ENCODE assay signal across 20 cellular contexts in genomic region chr9:5784526-5785315, GRCh38. TPM values are rescaled to one million over a fixed set of nuclear protein-coding genes. Genes with fewer than 3 reads are reported as not detected.
A peak's percentile ranks its signal among the peaks of the same experiment; 100 is the strongest.
DNase-seq lines count a peak whose midpoint lies in the region; ATAC-seq and TF ChIP-seq lines count a peak whose summit lies in the region.
"Had no signal": no experiment of that assay in that cellular context is flagged by ENCODE, and none has a peak within 500 bp of the region (broad histone marks: within the 10 kb centered on the region; RNA-seq: fewer than 3 reads in every experiment).

No MANE protein-coding gene starts in this region.

- no TSS peak for BruUV-seq in IMR-90 (replicated peaks; lab: Mats Ljungman, UMichigan)

- H4K5ac ChIP-seq in IMR-90 (ENCODE audit: low read depth, low read length), result no peak overlapping the region

- no peak overlapping the region for H3K4ac ChIP-seq in IMR-90 (ENCODE audit: low read depth, low read length)

- no peaks in the 10 kb centered on the region for H3K27me3 Mint-ChIP-seq in activated T-cell treated with anti-CD3 and anti-CD28 coated beads, Interleukin-2, amount 50 U/mL, for 72 hours (ENCODE audit: low read depth)
- H3K27me3 Mint-ChIP-seq in activated T-cell treated with anti-CD3 and anti-CD28 coated beads, Interleukin-2, amount 50 U/mL, for 24 hours, result no peaks in the 10 kb centered on the region
- H3K27me3 Mint-ChIP-seq in naive thymus-derived CD8-positive, alpha-beta T cell, result no peaks in the 10 kb centered on the region
- no peaks in the 10 kb centered on the region for H3K27me3 Mint-ChIP-seq in stimulated activated naive B cell treated with anti-CD40 and anti-IgM and Interleukin-4, amounts not matched to agents 10 μg/mL and 1 μg/mL and 100 μg/mL, for 72 hours
- H3K27me3 Mint-ChIP-seq: activated CD4-positive, alpha-beta T cell treated with anti-CD3 and anti-CD28 coated beads, Interleukin-2, amount 10 ng/mL, durations not matched to agents 7 days and 5 days had no signal

- no peak overlapping the region for H2AFZ ChIP-seq in IMR-90 (replicated peaks; ENCODE audit: low read length, poor library complexity)

- no peak overlapping the region for H2BK5ac ChIP-seq in IMR-90 (ENCODE audit: low read depth, low read length, poor library complexity, severe bottlenecking)

- H2BK120ac ChIP-seq in IMR-90 (ENCODE audit: low read depth, low read length), result no peak overlapping the region

- H4K91ac ChIP-seq in IMR-90 (ENCODE audit: insufficient read depth, low read depth, low read length), result no peak overlapping the region

- H3K4me1 ChIP-seq in IMR-90 (ENCODE audit: control insufficient read depth, insufficient read depth, low read length), result peaks cover 9% of the 10 kb centered on the region

- no peak overlapping the region for H3K4me3 Mint-ChIP-seq in activated T-cell treated with anti-CD3 and anti-CD28 coated beads, Interleukin-2, amount 50 U/mL, for 72 hours
- no peak overlapping the region for H3K4me3 Mint-ChIP-seq in activated T-cell treated with anti-CD3 and anti-CD28 coated beads, Interleukin-2, amount 50 U/mL, for 24 hours
- no peak overlapping the region for H3K4me3 Mint-ChIP-seq in naive thymus-derived CD8-positive, alpha-beta T cell
- no peak overlapping the region for H3K4me3 Mint-ChIP-seq in stimulated activated naive B cell treated with anti-CD40 and anti-IgM and Interleukin-4, amounts not matched to agents 10 μg/mL and 1 μg/mL and 100 μg/mL, for 72 hours
- H3K4me3 Mint-ChIP-seq: activated CD4-positive, alpha-beta T cell treated with anti-CD3 and anti-CD28 coated beads, Interleukin-2, amount 10 ng/mL, durations not matched to agents 7 days and 5 days; T-helper 1 cell treated with Interleukin-12 subunit alpha and Interleukin-12 subunit beta and Interleukin-4 antibody, amounts not matched to agents 30 μg/mL and 1 μg/mL, for 36 hours had no signal

- no peak for TF ChIP-seq RAD21 in IMR-90 (IDR thresholded peaks at IDR 0.05; ENCODE audit: low read length)

- no peak for TF ChIP-seq POLR2A in IMR-90 (IDR thresholded peaks at IDR 0.05; ENCODE audit: low read depth, low read length)

- no peaks in the 10 kb centered on the region; the same call in 1 of the 2 replicates for H4K20me1 ChIP-seq in IMR-90 (ENCODE audit: insufficient read depth, low read length)
- H4K20me1 ChIP-seq: BLaER1 had no signal

- H3K23ac ChIP-seq in IMR-90 (ENCODE audit: low read depth, low read length), result no peak overlapping the region

- no peaks in the 10 kb centered on the region for H3K27me3 ChIP-seq in IMR-90 (ENCODE audit: control insufficient read depth, insufficient read depth, low read length)
- H3K27me3 ChIP-seq: BLaER1, cardiac muscle cell, neutrophil had no signal

- DNase-seq in activated T-cell treated with anti-CD3 and anti-CD28 coated beads, Interleukin-2, amount 50 U/mL, for 72 hours, result no peak
- DNase-seq in activated T-cell treated with anti-CD3 and anti-CD28 coated beads, Interleukin-2, amount 50 U/mL, for 24 hours, result no peak
- no peak for DNase-seq in IMR-90
- DNase-seq in choroid plexus epithelial cell (ENCODE audit: low read depth), result peak; percentile 53
- no peak for DNase-seq in naive thymus-derived CD8-positive, alpha-beta T cell
- no peak for DNase-seq in effector CD8-positive, alpha-beta T cell (lab: John Stamatoyannopoulos, UW)
- DNase-seq in stimulated activated naive B cell treated with anti-CD40 and anti-IgM and Interleukin-4, amounts not matched to agents 10 μg/mL and 1 μg/mL and 100 μg/mL, for 72 hours, result no peak
- DNase-seq: activated CD4-positive, alpha-beta T cell treated with anti-CD3 and anti-CD28 coated beads, Interleukin-2, amount 10 ng/mL, durations not matched to agents 7 days and 5 days; amygdala; mucosa of descending colon; NCI-H2029 treated with DMSO at 0.1 percent for 48 hours; OCI-M1; SIG-M5; stimulated activated CD4-positive, alpha-beta T cell treated with anti-CD3 and anti-CD28 coated beads, Interleukin-12 subunit alpha, Interleukin-12 subunit beta, amount 100 ng/mL, for 4 hours had no signal

- peaks cover 11% of the 10 kb centered on the region; the same call in 1 of the 2 replicates for H3K9me1 ChIP-seq in IMR-90 (ENCODE audit: insufficient read depth, low read length)

- no peak overlapping the region for H4K8ac ChIP-seq in IMR-90 (ENCODE audit: low read depth in 2 of 2, low read length in 2 of 2)

- H2BK15ac ChIP-seq in IMR-90 (ENCODE audit: low read depth, low read length), result no peak overlapping the region

- peaks cover 40 to 55% of the 10 kb centered on the region in 2 donors for H3K36me3 Mint-ChIP-seq in activated T-cell treated with anti-CD3 and anti-CD28 coated beads, Interleukin-2, amount 50 U/mL, for 72 hours (ENCODE audit: insufficient read depth in 2 of 2)
- H3K36me3 Mint-ChIP-seq in activated T-cell treated with anti-CD3 and anti-CD28 coated beads, Interleukin-2, amount 50 U/mL, for 24 hours (ENCODE audit: low read depth), result peaks cover 99% of the 10 kb centered on the region
- H3K36me3 Mint-ChIP-seq in naive thymus-derived CD8-positive, alpha-beta T cell, result peaks cover 34 to 96% (median 81%) of the 10 kb centered on the region in 3 donors
- H3K36me3 Mint-ChIP-seq in stimulated activated naive B cell treated with anti-CD40 and anti-IgM and Interleukin-4, amounts not matched to agents 10 μg/mL and 1 μg/mL and 100 μg/mL, for 72 hours, result peaks cover 69 to 87% of the 10 kb centered on the region in 2 donors

- no peak overlapping the region for H3K56ac ChIP-seq in IMR-90 (ENCODE audit: extremely low read depth, insufficient read depth, low read length)

- H3K4me3 ChIP-seq in IMR-90 (ENCODE audit: insufficient read depth, low read depth, low read length) (no peak overlapping the region), choroid plexus epithelial cell (ENCODE audit: low read depth, low read length) (no peak overlapping the region)
- H3K4me3 ChIP-seq: BLaER1, cardiac muscle cell, mucosa of descending colon had no signal

- H3K4me2 ChIP-seq in IMR-90 (ENCODE audit: low read depth, low read length), result no peak overlapping the region
- H3K4me2 ChIP-seq: BLaER1 had no signal

- no peak for TF ChIP-seq CTCF in IMR-90 (conservative IDR thresholded peaks at IDR 0.05; ENCODE audit: low read depth, low read length)
- TF ChIP-seq CTCF in choroid plexus epithelial cell (conservative IDR thresholded peaks at IDR 0.05; ENCODE audit: low read depth, low read length), result no peak

- intact Hi-C loops in IMR-90 (cut with micrococcal nuclease), result no loop called here

- POLR2A ChIA-PET in IMR-90 (lab: Charles Lee; ENCODE audit: unreplicated experiment), result no interaction called here
- POLR2A ChIA-PET in naive thymus-derived CD8-positive, alpha-beta T cell (lab: Charles Lee), result no interaction called here

- no peak overlapping the region for H2BK20ac ChIP-seq in IMR-90 (ENCODE audit: low read depth, low read length)

- H3K9me3 ChIP-seq in IMR-90 (ENCODE audit: control insufficient read depth, insufficient read depth, low read length), result peaks cover 8% of the 10 kb centered on the region
- H3K9me3 ChIP-seq: neutrophil had no signal

- H2AK9ac ChIP-seq in IMR-90 (replicated peaks; ENCODE audit: low read depth, low read length, poor library complexity), result no peak overlapping the region

- no peak overlapping the region for H3K9ac ChIP-seq in IMR-90 (ENCODE audit: low read depth, low read length)
- H3K9ac ChIP-seq: BLaER1 had no signal

- dilution Hi-C loops in IMR-90 (cut with HindIII; ENCODE audit: low sequenced_read_pairs, unreplicated experiment), result no loop called here

- no CpG with 5 or more reads among the region's 4 CpGs for WGBS in IMR-90 (ENCODE audit: extremely low coverage in 2 of 2, insufficient read length in 1 of 2), 2 experiments

- H2AK5ac ChIP-seq in IMR-90 (ENCODE audit: low read depth, low read length), result no peak overlapping the region

- peak overlapping the region; percentile 23 for H3K27ac Mint-ChIP-seq in activated T-cell treated with anti-CD3 and anti-CD28 coated beads, Interleukin-2, amount 50 U/mL, for 72 hours
- no peak overlapping the region for H3K27ac Mint-ChIP-seq in activated T-cell treated with anti-CD3 and anti-CD28 coated beads, Interleukin-2, amount 50 U/mL, for 24 hours
- peak overlapping the region in 7 of 10 donors; percentile 14 to 53 (median 38) for H3K27ac Mint-ChIP-seq in naive thymus-derived CD8-positive, alpha-beta T cell
- no peak overlapping the region for H3K27ac Mint-ChIP-seq in stimulated activated naive B cell treated with anti-CD40 and anti-IgM and Interleukin-4, amounts not matched to agents 10 μg/mL and 1 μg/mL and 100 μg/mL, for 72 hours
- H3K27ac Mint-ChIP-seq: activated CD4-positive, alpha-beta T cell treated with anti-CD3 and anti-CD28 coated beads, Interleukin-2, amount 10 ng/mL, durations not matched to agents 7 days and 5 days; T-helper 1 cell treated with Interleukin-12 subunit alpha and Interleukin-12 subunit beta and Interleukin-4 antibody, amounts not matched to agents 30 μg/mL and 1 μg/mL, for 36 hours had no signal

- peaks cover 7 to 10% of the 10 kb centered on the region in 2 experiments for H3K79me1 ChIP-seq in IMR-90 (ENCODE audit: low read depth in 1 of 2, low read length in 2 of 2)

- in situ Hi-C loops in IMR-90 (cut with MboI; ENCODE audit: low sequenced_read_pairs), result no loop called here

- peaks cover 20 to 21% of the 10 kb centered on the region in 2 donors for H3K9me3 Mint-ChIP-seq in activated T-cell treated with anti-CD3 and anti-CD28 coated beads, Interleukin-2, amount 50 U/mL, for 72 hours
- peaks cover 36% of the 10 kb centered on the region for H3K9me3 Mint-ChIP-seq in activated T-cell treated with anti-CD3 and anti-CD28 coated beads, Interleukin-2, amount 50 U/mL, for 24 hours
- peaks cover 0 to 40% (median 21%) of the 10 kb centered on the region in 9 donors for H3K9me3 Mint-ChIP-seq in naive thymus-derived CD8-positive, alpha-beta T cell
- peaks cover 20 to 26% of the 10 kb centered on the region in 2 donors for H3K9me3 Mint-ChIP-seq in stimulated activated naive B cell treated with anti-CD40 and anti-IgM and Interleukin-4, amounts not matched to agents 10 μg/mL and 1 μg/mL and 100 μg/mL, for 72 hours

- no peak for ATAC-seq in activated T-cell treated with anti-CD3 and anti-CD28 coated beads, Interleukin-2, amount 50 U/mL, for 72 hours (replicated peaks in 1 of 2)
- peak; percentile 25 for ATAC-seq in IMR-90 (ENCODE audit: low read depth)
- no peak for ATAC-seq in naive thymus-derived CD8-positive, alpha-beta T cell
- no peak for ATAC-seq in stimulated activated naive B cell treated with anti-CD40 and anti-IgM and Interleukin-4, amounts not matched to agents 10 μg/mL and 1 μg/mL and 100 μg/mL, for 72 hours (replicated peaks)
- no peak for ATAC-seq in HG02571 (IDR thresholded peaks at IDR 0.05; ENCODE audit: unreplicated experiment)
- ATAC-seq: mucosa of descending colon had no signal

- peaks cover 21% of the 10 kb centered on the region for H3K4me1 Mint-ChIP-seq in activated T-cell treated with anti-CD3 and anti-CD28 coated beads, Interleukin-2, amount 50 U/mL, for 72 hours (ENCODE audit: low read depth)
- peaks cover 40% of the 10 kb centered on the region for H3K4me1 Mint-ChIP-seq in activated T-cell treated with anti-CD3 and anti-CD28 coated beads, Interleukin-2, amount 50 U/mL, for 24 hours (ENCODE audit: low read depth)
- H3K4me1 Mint-ChIP-seq in naive thymus-derived CD8-positive, alpha-beta T cell, result peaks cover 10 to 14% (median 13%) of the 10 kb centered on the region in 4 donors
- H3K4me1 Mint-ChIP-seq in stimulated activated naive B cell treated with anti-CD40 and anti-IgM and Interleukin-4, amounts not matched to agents 10 μg/mL and 1 μg/mL and 100 μg/mL, for 72 hours, result peaks cover 2 to 6% of the 10 kb centered on the region in 2 donors
- H3K4me1 Mint-ChIP-seq: activated CD4-positive, alpha-beta T cell treated with anti-CD3 and anti-CD28 coated beads, Interleukin-2, amount 10 ng/mL, durations not matched to agents 7 days and 5 days had no signal

- no peak overlapping the region for H3K18ac ChIP-seq in IMR-90 (ENCODE audit: low read depth, low read length)

- peaks cover 8% of the 10 kb centered on the region for H3K36me3 ChIP-seq in IMR-90 (ENCODE audit: control insufficient read depth, insufficient read depth, low read length)

- no peak overlapping the region for H3K14ac ChIP-seq in IMR-90 (replicated peaks; ENCODE audit: low read depth, low read length)

- no peak overlapping the region for H3K27ac ChIP-seq in IMR-90 (ENCODE audit: insufficient read depth, low read length)
- H3K27ac ChIP-seq: BLaER1, epithelial cell of prostate, neutrophil had no signal

- CTCF ChIA-PET in IMR-90 (lab: Yijun Ruan, JAX), result interaction anchor here (0.6 to 1.1 kb wide), 2 partner anchors 15 to 371 kb away, joined by 3 read pairs; no protein-coding TSS in a partner anchor

RNA-seq across cellular contexts. Expression of gene ERMP1, which starts 48.2 kb away (rescaled TPM):
- total RNA-seq in activated T-cell treated with anti-CD3 and anti-CD28 coated beads, Interleukin-2, amount 50 U/mL, for 72 hours, result 10 to 100 TPM; 17.6 to 18.1 TPM
- total RNA-seq in IMR-90 (2012; rRNA removed), result 4.7 and 5.0 TPM in 2 replicates
- 1.6 and 2.2 TPM in 2 replicates for polyA plus RNA-seq in IMR-90 (2012; rRNA removed)
- 1.3 TPM in 2 replicates for polyA plus RNA-seq in IMR-90 (2012; cell fraction: cytosol; rRNA removed)
- 0.72 and 2.1 TPM in 2 replicates for polyA plus RNA-seq in IMR-90 (2012; cell fraction: nucleus; rRNA removed; ENCODE audit: low replicate concordance)
- total RNA-seq in naive thymus-derived CD8-positive, alpha-beta T cell, result 10 to 100 TPM; 16.1 to 16.8 TPM
- 10 to 100 TPM in 2 of 3 donors, 1 to 10 TPM in 1; 7.0 to 11.8 (median 10.8) TPM for polyA plus RNA-seq in naive thymus-derived CD8-positive, alpha-beta T cell

Comparison
In these comparisons a context has a peak if more than half of its experiments do, and no peak if none do; other contexts are left out.
1. H3K27ac Mint-ChIP-seq: peak in activated T-cell treated with anti-CD3 and anti-CD28 coated beads, Interleukin-2, amount 50 U/mL, for 72 hours (single experiment) and naive thymus-derived CD8-positive, alpha-beta T cell (7 of 10); none in activated T-cell treated with anti-CD3 and anti-CD28 coated beads, Interleukin-2, amount 50 U/mL, for 24 hours (single experiment) and stimulated activated naive B cell treated with anti-CD40 and anti-IgM and Interleukin-4, amounts not matched to agents 10 μg/mL and 1 μg/mL and 100 μg/mL, for 72 hours (single experiment).